8 cellular contexts compared by ENCODE assay signal in the genomic region with DNA sequence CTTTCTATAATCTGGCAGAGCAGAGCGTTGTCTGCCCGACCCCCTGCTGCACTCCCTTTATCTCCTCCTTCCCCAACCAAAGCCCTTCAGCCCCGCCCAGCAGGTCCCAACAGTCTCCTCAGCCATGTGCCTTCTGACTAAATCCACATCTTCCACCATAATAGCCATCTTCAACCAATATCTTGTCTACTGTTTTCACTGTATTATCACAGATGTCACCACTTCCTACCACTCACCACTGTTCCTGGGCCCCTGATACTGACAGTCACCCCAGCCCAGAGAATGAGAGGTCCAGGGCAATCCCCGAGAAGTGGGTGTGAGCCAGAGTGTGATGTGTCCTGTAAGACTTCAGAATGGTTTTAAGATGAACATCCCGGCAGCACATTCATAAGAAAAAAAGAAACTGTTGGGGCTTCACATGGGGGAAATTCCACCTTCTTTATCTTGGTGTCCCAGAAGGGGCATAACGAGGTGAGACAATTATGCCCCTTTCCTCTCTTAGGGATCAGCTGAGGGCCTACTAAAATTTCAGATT. TPM values are rescaled to one million over a fixed set of nuclear protein-coding genes. Genes with fewer than 3 reads are reported as not detected.
DNase-seq lines count a peak whose midpoint lies in the region; ATAC-seq, FAIRE-seq and TF ChIP-seq lines count a peak whose summit lies in the region.

No MANE protein-coding gene starts in this region.

- H3K27ac ChIP-seq in brain microvascular endothelial cell: no peak overlapping the region

- FAIRE-seq in GM18507 (lab: Jason Lieb, UNC): peak; percentile 93

- H3K4me1 Mint-ChIP-seq in natural killer cell: peaks cover 74 to 75% of the 10 kb centered on the region in 2 donors

- in situ Hi-C loops in brain microvascular endothelial cell (cut with HindIII; ENCODE audit: low pct_ligation_motif_present, low sequenced_read_pairs): no loop called here

- TF ChIP-seq CTCF in natural killer cell (IDR thresholded peaks at IDR 0.05) (no peak), brain microvascular endothelial cell (IDR thresholded peaks at IDR 0.05; ENCODE audit: low read depth, low read length, missing control alignments) (no peak)

- intact Hi-C loops in natural killer cell (cut with micrococcal nuclease): loop anchor here (1.0 kb wide), 1 partner anchor 26 kb away; no protein-coding TSS in a partner anchor

- H3K36me3 Mint-ChIP-seq in natural killer cell: no peaks in the 10 kb centered on the region

- ATAC-seq in HG02759 (IDR thresholded peaks at IDR 0.05; ENCODE audit: unreplicated experiment) (peak; percentile 77), natural killer cell (peak; percentile 80 to 97 (median 93))

- no peaks in the 10 kb centered on the region for H3K9me3 Mint-ChIP-seq in natural killer cell

- H3K27me3 ChIP-seq in brain microvascular endothelial cell (replicated peaks): no peaks in the 10 kb centered on the region

- peak overlapping the region; percentile 73 to 80 for H3K27ac Mint-ChIP-seq in natural killer cell

- H3K4me3 ChIP-seq in brain microvascular endothelial cell (ENCODE audit: low read depth, low read length): no peak overlapping the region

- peak overlapping the region; percentile 49 for H3K4me3 Mint-ChIP-seq in natural killer cell

- DNase-seq in GM18507 (ENCODE audit: extremely low spot score, insufficient read length, low read depth): no peak
- peak; percentile 52 for DNase-seq in activated CD4-positive, CD25-positive, alpha-beta regulatory T cell treated with anti-CD3 and anti-CD28 coated beads, Interleukin-2, amount 50 U/mL, for 72 hours
- peak; percentile 45 for DNase-seq in natural killer cell
- DNase-seq in NCI-H1048 (lab: John Stamatoyannopoulos, UW): no peak
- DNase-seq in brain microvascular endothelial cell: no peak
- DNase-seq in NCI-H345 treated with DMSO at 0.1 percent for 48 hours (lab: John Stamatoyannopoulos, UW; ENCODE audit: unreplicated experiment): no peak
- DNase-seq in HuH-7 (ENCODE audit: low spot score): no peak

- H3K36me3 ChIP-seq in brain microvascular endothelial cell (replicated peaks): no peaks in the 10 kb centered on the region

- H3K27me3 Mint-ChIP-seq in natural killer cell (ENCODE audit: low read depth in 2 of 2): no peaks in the 10 kb centered on the region

RNA-seq across cellular contexts. Expression of a gene that starts 25.3 kb away (rescaled TPM):
- 10 to 100 TPM; 19.7 to 23.4 (median 20.8) TPM for total RNA-seq in natural killer cell

Comparison
In these comparisons a context has a peak if more than half of its experiments do, and no peak if none do; other contexts are left out.
1. DNase-seq: peak in activated CD4-positive, CD25-positive, alpha-beta regulatory T cell treated with anti-CD3 and anti-CD28 coated beads, Interleukin-2, amount 50 U/mL, for 72 hours (single experiment) and natural killer cell (single experiment); none in GM18507 (single experiment), NCI-H1048 (single experiment), brain microvascular endothelial cell (single experiment), NCI-H345 treated with DMSO at 0.1 percent for 48 hours (single experiment) and HuH-7 (single experiment).